ENCODE assay signal across 16 cellular contexts in genomic region chr5:130116431-130116830, GRCh38.
"Had no signal": no experiment of that assay in that cellular context is flagged by ENCODE, and none has a peak within 500 bp of the region (broad histone marks: within the 10 kb centered on the region; RNA-seq: fewer than 3 reads in every experiment).

No MANE protein-coding gene starts in this region.

- H3K4me1 Mint-ChIP-seq: memory B cell; natural killer cell; stimulated activated effector memory CD8-positive, alpha-beta T cell treated with anti-CD3 and anti-CD28 coated beads, Interleukin-12 subunit alpha, Interleukin-12 subunit beta, amount 100 ng/mL, for 72 hours had no signal

- ATAC-seq: natural killer cell; stimulated activated effector memory CD8-positive, alpha-beta T cell treated with anti-CD3 and anti-CD28 coated beads, Interleukin-12 subunit alpha, Interleukin-12 subunit beta, amount 100 ng/mL, for 72 hours; stimulated activated naive CD8-positive, alpha-beta T cell treated with anti-CD3 and anti-CD28 coated beads, Interleukin-15, Interleukin-2, amounts not matched to agents 100 U/mL and 50 U/mL, for 24 hours had no signal

- H3K36me3 Mint-ChIP-seq: memory B cell; natural killer cell; stimulated activated effector memory CD8-positive, alpha-beta T cell treated with anti-CD3 and anti-CD28 coated beads, Interleukin-12 subunit alpha, Interleukin-12 subunit beta, amount 100 ng/mL, for 72 hours had no signal

- H3K4me3 Mint-ChIP-seq: memory B cell; natural killer cell; stimulated activated effector memory CD8-positive, alpha-beta T cell treated with anti-CD3 and anti-CD28 coated beads, Interleukin-12 subunit alpha, Interleukin-12 subunit beta, amount 100 ng/mL, for 72 hours had no signal

- H3K9me3 Mint-ChIP-seq: memory B cell; natural killer cell; stimulated activated effector memory CD8-positive, alpha-beta T cell treated with anti-CD3 and anti-CD28 coated beads, Interleukin-12 subunit alpha, Interleukin-12 subunit beta, amount 100 ng/mL, for 72 hours had no signal

- DNase-seq: dermis blood vessel endothelial cell; effector memory CD4-positive, alpha-beta T cell; glutamatergic neuron; heart right ventricle; hippocampal formation; natural killer cell; occipital lobe; ovary; sigmoid colon; stimulated activated CD4-positive, alpha-beta T cell treated with anti-CD3 and anti-CD28 coated beads, Interleukin-2, amount 100 ng/mL, for 24 hours; stimulated activated CD4-positive, alpha-beta T cell treated with anti-CD3 and anti-CD28 coated beads, Interleukin-4, amount 100 ng/mL, for 24 hours; stimulated activated naive CD8-positive, alpha-beta T cell treated with anti-CD3 and anti-CD28 coated beads, Interleukin-15, Interleukin-2, amounts not matched to agents 100 U/mL and 50 U/mL, for 24 hours; substantia nigra; upper lobe of left lung had no signal

- H3K27ac Mint-ChIP-seq: memory B cell; natural killer cell; stimulated activated effector memory CD8-positive, alpha-beta T cell treated with anti-CD3 and anti-CD28 coated beads, Interleukin-12 subunit alpha, Interleukin-12 subunit beta, amount 100 ng/mL, for 72 hours had no signal
